Comparison of ENCODE assay signal across 21 cellular contexts in the genomic region with DNA sequence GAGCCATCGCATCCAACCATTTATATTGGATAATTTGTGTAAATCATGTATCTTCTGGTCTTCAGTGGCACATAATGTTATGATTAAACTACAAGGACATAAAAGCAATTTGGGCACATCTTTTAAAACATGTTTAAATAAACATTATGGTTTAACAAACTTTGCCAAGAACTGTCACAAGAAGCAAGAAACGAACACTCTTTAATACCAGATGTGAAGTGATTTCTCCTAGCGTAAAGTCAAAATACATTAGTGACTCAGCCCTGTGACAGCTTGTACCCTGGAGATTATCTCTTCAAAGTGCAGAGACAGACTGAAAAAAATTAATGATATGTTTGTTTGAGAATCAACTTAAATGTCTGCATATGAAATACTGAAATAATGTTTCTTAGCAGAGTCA. TPM values are rescaled to one million over a fixed set of nuclear protein-coding genes. Genes with fewer than 3 reads are reported as not detected.
DNase-seq lines count a peak whose midpoint lies in the region; ATAC-seq and TF ChIP-seq lines count a peak whose summit lies in the region.
"Had no signal": no experiment of that assay in that cellular context is flagged by ENCODE, and none has a peak within 500 bp of the region (broad histone marks: within the 10 kb centered on the region; RNA-seq: fewer than 3 reads in every experiment).

No MANE protein-coding gene starts in this region.

- no TSS peak for BruUV-seq in MCF 10A (replicated peaks; lab: Mats Ljungman, UMichigan)

- peaks cover 4% of the 10 kb centered on the region for H3K4me1 Mint-ChIP-seq in MCF 10A (ENCODE audit: insufficient read depth, unreplicated experiment)

- intact Hi-C loops in MCF 10A (cut with micrococcal nuclease) (no loop called here), lower lobe of right lung (cut with DNase I) (no loop called here)

- no peaks in the 10 kb centered on the region for H3K27me3 Mint-ChIP-seq in MCF 10A (ENCODE audit: insufficient read depth, unreplicated experiment)

- H3K9me3 Mint-ChIP-seq in MCF 10A (ENCODE audit: unreplicated experiment): no peaks in the 10 kb centered on the region
- H3K9me3 Mint-ChIP-seq: CD4-positive, alpha-beta T cell had no signal

- DNase-seq in BJ (ENCODE audit: low read depth): peak; percentile 10
- peak; percentile 49 for DNase-seq in NCI-H82 (lab: John Stamatoyannopoulos, UW)
- peak; percentile 21 to 23 for DNase-seq in cardiac fibroblast (ENCODE audit: low read depth in 2 of 2)
- peak; percentile 36 for DNase-seq in iris pigment epithelial cell (ENCODE audit: low read depth)
- DNase-seq in GM19240 (ENCODE audit: insufficient read length, low spot score): no peak
- no peak for DNase-seq in T-helper 2 cell
- DNase-seq in MCF 10A (ENCODE audit: unreplicated experiment): no peak
- no peak for DNase-seq in lower lobe of right lung
- DNase-seq: AML-193; Calu3; CD4-positive, alpha-beta T cell; DMS79 treated with DMSO at 0.1 percent for 48 hours; GDM1; GM23248; MG63; NCI-H1105 treated with DMSO at 0.1 percent for 48 hours; NCI-H187; NCI-H748 treated with DMSO at 0.1 percent for 48 hours; SHP77 had no signal

- no peaks in the 10 kb centered on the region for H3K9me3 ChIP-seq in lower lobe of right lung
- H3K9me3 ChIP-seq: MG63 had no signal

- TF ChIP-seq CTCF in BJ (IDR thresholded peaks at IDR 0.05; ENCODE audit: insufficient read depth, low read depth, low read length) (no peak), cardiac fibroblast (IDR thresholded peaks at IDR 0.05; ENCODE audit: low read depth, low read length) (no peak), MCF 10A (IDR thresholded peaks at IDR 0.05; ENCODE audit: unreplicated experiment) (no peak), lower lobe of right lung (IDR thresholded peaks at IDR 0.05) (no peak)

- H3K4me3 ChIP-seq in BJ (ENCODE audit: low read depth, low read length) (no peak overlapping the region), cardiac fibroblast (replicated peaks in 1 of 2; ENCODE audit: low read depth in 2 of 2, low read length in 2 of 2) (no peak overlapping the region), lower lobe of right lung (no peak overlapping the region)
- H3K4me3 ChIP-seq: GM23248, K562, MG63 had no signal

- no peak overlapping the region for H3K4me3 Mint-ChIP-seq in MCF 10A (ENCODE audit: unreplicated experiment)
- H3K4me3 Mint-ChIP-seq: CD4-positive, alpha-beta T cell had no signal

- H3K27me3 ChIP-seq in BJ (ENCODE audit: control insufficient read depth, insufficient read depth, low read length) (no peaks in the 10 kb centered on the region), lower lobe of right lung (ENCODE audit: low read depth) (no peaks in the 10 kb centered on the region)
- H3K27me3 ChIP-seq: MG63 had no signal

- no peaks in the 10 kb centered on the region for H3K36me3 ChIP-seq in BJ (ENCODE audit: control insufficient read depth, insufficient read depth, low read length)
- H3K36me3 ChIP-seq in lower lobe of right lung: no peaks in the 10 kb centered on the region
- H3K36me3 ChIP-seq: MG63 had no signal

- no peaks in the 10 kb centered on the region for H3K4me1 ChIP-seq in lower lobe of right lung

- H3K27ac Mint-ChIP-seq in MCF 10A (ENCODE audit: low read depth, unreplicated experiment): no peak overlapping the region
- H3K27ac Mint-ChIP-seq: CD4-positive, alpha-beta T cell had no signal

- H3K27ac ChIP-seq in lower lobe of right lung: no peak overlapping the region
- H3K27ac ChIP-seq: GM23248 had no signal

- POLR2A ChIA-PET in BJ (lab: Charles Lee) (no interaction called here), MCF 10A (lab: Yijun Ruan, JAX) (interaction anchor here (0.6 kb wide), 1 partner anchor 91 kb away, joined by 4 read pairs; no protein-coding TSS in a partner anchor)

- no peaks in the 10 kb centered on the region for H3K36me3 Mint-ChIP-seq in MCF 10A (ENCODE audit: insufficient read depth, unreplicated experiment)

- ATAC-seq in lower lobe of right lung: no peak
- ATAC-seq: K562, Panc1 had no signal

- CTCF ChIA-PET in BJ (lab: Yijun Ruan, JAX): no interaction called here
- CTCF ChIA-PET in MCF 10A (lab: Yijun Ruan, JAX): interaction anchor here (0.5 kb wide), 1 partner anchor 108 kb away, joined by 3 read pairs; no protein-coding TSS in a partner anchor

RNA-seq across cellular contexts. Expression of a gene that starts 39.9 kb away (rescaled TPM):
- 19.9 and 44.5 TPM in 2 replicates for polyA plus RNA-seq in BJ (2011; rRNA removed)
- polyA minus RNA-seq in BJ (2011; rRNA and poly(A)+ RNA removed): 59.5 and 63.4 TPM in 2 replicates
- total RNA-seq in MCF 10A (2022): 14.9 and 19.0 TPM in 2 replicates
- 11.1 TPM for total RNA-seq in lower lobe of right lung

Comparison
In these comparisons a context has a peak if more than half of its experiments do, and no peak if none do; other contexts are left out.
1. DNase-seq: peak in BJ (single experiment), NCI-H82 (single experiment), cardiac fibroblast (2 of 2) and iris pigment epithelial cell (single experiment); none in GM19240 (single experiment), T-helper 2 cell (0 of 5), MCF 10A (single experiment) and lower lobe of right lung (single experiment).